In genomic region chr16:89054714-89055113, GRCh38 we compare ENCODE assay signal across 8 cellular contexts.
"Had no signal": no experiment of that assay in that cellular context is flagged by ENCODE, and none has a peak within 500 bp of the region (broad histone marks: within the 10 kb centered on the region; RNA-seq: fewer than 3 reads in every experiment).

No MANE protein-coding gene starts in this region.

- H3K4me2 ChIP-seq: GM23338, KMS-11 had no signal

- FAIRE-seq: HTR-8/SVneo had no signal

- H3K9me3 Mint-ChIP-seq: GM23338, HFFc6, IgD-negative memory B cell had no signal

- H3K4me3 Mint-ChIP-seq: GM23338, HFFc6 had no signal

- H3K27ac ChIP-seq: KMS-11 had no signal

- H3K4me1 ChIP-seq: HAP-1 had no signal

- H3K4me3 ChIP-seq: GM23338, HAP-1 had no signal

- DNase-seq: HFFc6, KBM-7 had no signal

- H3K36me3 ChIP-seq: HAP-1 had no signal

- H3K9me3 ChIP-seq: HAP-1 had no signal

- H3K9ac ChIP-seq: KMS-11 had no signal

- H3K36me3 Mint-ChIP-seq: IgD-negative memory B cell had no signal

- H3K27ac Mint-ChIP-seq: GM23338, HFFc6, IgD-negative memory B cell had no signal

- H3K4me1 Mint-ChIP-seq: GM23338 had no signal

- ATAC-seq: HCT116 had no signal

- H2AFZ ChIP-seq: GM23338 had no signal
